Comparison of ENCODE assay signal across 19 cellular contexts in the genomic region with DNA sequence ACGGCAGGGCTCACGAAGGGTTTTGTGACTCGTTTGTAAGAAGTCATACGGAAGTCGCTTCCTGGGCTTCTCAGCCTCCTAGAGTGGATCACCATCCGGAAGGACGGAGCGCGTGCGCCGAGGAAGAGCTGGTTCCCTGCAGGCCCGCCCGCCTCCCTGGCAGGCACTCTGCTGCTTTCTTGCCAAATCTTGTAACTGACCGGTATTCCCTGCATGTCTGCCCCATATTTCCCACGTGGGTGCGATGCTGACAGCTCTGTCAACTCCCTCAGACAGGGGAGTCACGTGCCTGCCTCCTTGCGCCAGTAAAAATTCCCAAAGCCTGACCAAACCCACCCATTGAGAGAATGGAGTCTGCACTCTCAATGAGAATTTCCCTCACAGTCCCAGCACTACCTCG. TPM values are rescaled to one million over a fixed set of nuclear protein-coding genes. Genes with fewer than 3 reads are reported as not detected.
DNase-seq lines count a peak whose midpoint lies in the region; ATAC-seq and TF ChIP-seq lines count a peak whose summit lies in the region.
"Had no signal": no experiment of that assay in that cellular context is flagged by ENCODE, and none has a peak within 500 bp of the region (broad histone marks: within the 10 kb centered on the region; RNA-seq: fewer than 3 reads in every experiment).

No MANE protein-coding gene starts in this region.

- no peak for TF ChIP-seq CTCF in right atrium auricular region (IDR thresholded peaks at IDR 0.05)
- TF ChIP-seq CTCF in VCaP (conservative IDR thresholded peaks at IDR 0.05), result no peak

- no peaks in the 10 kb centered on the region for H3K36me3 ChIP-seq in right atrium auricular region
- H3K36me3 ChIP-seq: gastrocnemius medialis, upper lobe of right lung had no signal

- no peak overlapping the region for H3K4me3 ChIP-seq in right atrium auricular region
- H3K4me3 ChIP-seq: gastrocnemius medialis, GM12878, upper lobe of right lung had no signal

- H3K9me3 ChIP-seq in right atrium auricular region, result no peaks in the 10 kb centered on the region
- H3K9me3 ChIP-seq: gastrocnemius medialis, upper lobe of right lung had no signal

- peaks cover 0 to 26% of the 10 kb centered on the region in 2 donors for H3K4me1 ChIP-seq in right atrium auricular region

- peaks cover 7% of the 10 kb centered on the region in 2 donors for H3K27me3 ChIP-seq in right atrium auricular region

- H3K27ac ChIP-seq in right atrium auricular region, result no peak overlapping the region
- H3K27ac ChIP-seq in VCaP, result peak overlapping the region; percentile 40; the same call in 1 of the 2 replicates
- H3K27ac ChIP-seq: gastrocnemius medialis, upper lobe of right lung had no signal

- no peak for ATAC-seq in left ventricle myocardium superior
- ATAC-seq in HG02798 (IDR thresholded peaks at IDR 0.05; ENCODE audit: poor library complexity, unreplicated experiment), result no peak
- ATAC-seq: gastrocnemius medialis, GM12878, sciatic nerve, upper lobe of right lung had no signal

- intact Hi-C loops in left ventricle myocardium superior (cut with micrococcal nuclease), result no loop called here

- DNase-seq in left ventricle myocardium superior (peak; percentile 30), right atrium auricular region (ENCODE audit: low spot score) (no peak), fibroblast of peridontal ligament (ENCODE audit: extremely low read depth) (peak; percentile 18), hippocampal formation (lab: John Stamatoyannopoulos, UW) (no peak), Kasumi-1 (lab: John Stamatoyannopoulos, UW) (no peak)
- DNase-seq: activated naive CD4-positive, alpha-beta T cell treated with anti-CD3 and anti-CD28 coated beads for 36 hours; activated T-cell treated with anti-CD3 and anti-CD28 coated beads, Interleukin-2, amount 50 U/mL, for 48 hours; DMS79; gastrocnemius medialis; KG1; NCI-H82 had no signal

RNA-seq across cellular contexts. Expression of gene SHH, which starts 12.7 kb away (rescaled TPM):
- total RNA-seq in left ventricle myocardium superior (not detected), right atrium auricular region (not detected)
- total RNA-seq: activated CD8-positive, alpha-beta memory T cell treated with anti-CD3 and anti-CD28 coated beads for 36 hours; activated naive CD4-positive, alpha-beta T cell treated with anti-CD3 and anti-CD28 coated beads for 36 hours; gastrocnemius medialis; GM12878; OCI-LY7; omental fat pad had no signal

Comparison
In these comparisons a context has a peak if more than half of its experiments do, and no peak if none do; other contexts are left out.
1. DNase-seq: peak in left ventricle myocardium superior (single experiment) and fibroblast of peridontal ligament (single experiment); none in right atrium auricular region (single experiment), hippocampal formation (0 of 2) and Kasumi-1 (0 of 2).